Comparison of ENCODE assay signal across 1 cellular context in the genomic region with DNA sequence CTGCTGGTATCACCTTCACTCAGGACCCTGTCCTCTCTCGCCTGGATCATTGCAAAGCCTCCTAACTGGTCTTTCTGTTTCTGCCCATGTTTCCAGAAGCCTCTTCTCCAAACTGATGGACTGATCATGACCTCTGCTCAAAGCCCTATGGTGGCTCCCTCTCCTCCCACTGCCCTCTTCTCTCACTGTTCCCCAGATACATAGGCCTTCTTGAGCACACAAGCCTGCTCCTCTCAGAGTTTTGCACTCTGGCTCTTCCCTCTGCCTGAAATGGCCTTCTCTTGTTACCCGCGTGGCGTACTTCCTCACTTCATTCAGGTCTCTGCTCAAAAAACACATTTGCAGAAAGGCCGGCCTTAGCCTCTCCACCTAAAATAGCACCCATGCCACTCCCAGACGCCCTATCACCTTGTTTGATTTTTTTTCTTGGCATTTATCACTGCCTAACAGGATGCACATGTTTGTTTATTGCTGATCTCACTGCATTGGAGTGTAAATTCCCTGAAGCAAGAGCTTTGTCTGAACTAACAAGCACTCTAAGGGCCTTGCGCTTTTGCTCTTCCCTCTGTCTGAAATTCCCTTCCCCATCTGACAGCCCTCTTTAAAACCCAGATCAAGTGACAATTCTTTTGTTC.
TF ChIP-seq lines count a peak whose summit lies in the region.

No MANE protein-coding gene starts in this region.

TF ChIP-seq in K562, 482 proteins besides CTCF, POLR2A, EP300 and RAD21 (continues in another document):
- TF ChIP-seq NFIC (IDR thresholded peaks at IDR 0.05) (0 out of 2 replicates have a peak, but pooled peaks have one; percentile 5), USF1 (CRISPR knock-in tag; IDR thresholded peaks at IDR 0.05) (no peak), DLX4 (CRISPR knock-in tag; IDR thresholded peaks at IDR 0.05) (no peak), IRF2 (CRISPR knock-in tag; IDR thresholded peaks at IDR 0.05) (no peak), SIN3A (IDR thresholded peaks at IDR 0.05; ENCODE audit: borderline replicate concordance in 2 of 2, control insufficient read depth in 1 of 2, low read depth in 2 of 2, low read length in 2 of 2) (no peak), GABPB1 (CRISPR knock-in tag; IDR thresholded peaks at IDR 0.05) (no peak), ILF3 (IDR thresholded peaks at IDR 0.05; ENCODE audit: borderline replicate concordance) (no peak), BDP1 (IDR thresholded peaks at IDR 0.05; ENCODE audit: insufficient read depth, insufficient read length) (no peak), HMGN3 (IDR thresholded peaks at IDR 0.05; ENCODE audit: borderline replicate concordance, extremely low read depth, insufficient read length, low read depth, low read length) (no peak), RBM25 (IDR thresholded peaks at IDR 0.05; ENCODE audit: low read depth, low read length, severe bottlenecking) (no peak), KHSRP (IDR thresholded peaks at IDR 0.05) (no peak), TSC22D4 (tag; IDR thresholded peaks at IDR 0.05) (no peak), ARID1B (IDR thresholded peaks at IDR 0.05) (peak; percentile 40; the same call in 1 of the 2 replicates), MCM7 (IDR thresholded peaks at IDR 0.05) (no peak), NR4A1 (CRISPR knock-in tag; IDR thresholded peaks at IDR 0.05) (no peak), NR4A1 (tag; IDR thresholded peaks at IDR 0.05) (no peak), DDX20 (tag; IDR thresholded peaks at IDR 0.05; ENCODE audit: low read depth) (no peak), GTF2A2 (tag; IDR thresholded peaks at IDR 0.05) (no peak), ZNF695 (CRISPR knock-in tag; IDR thresholded peaks at IDR 0.05) (no peak), ZNF518B (CRISPR knock-in tag; IDR thresholded peaks at IDR 0.05) (no peak), CBFA2T2 (conservative IDR thresholded peaks at IDR 0.05) (0 out of 2 replicates have a peak, but pooled peaks have one; percentile 13), PCBP1 (IDR thresholded peaks at IDR 0.05; ENCODE audit: low read depth, low read length, poor library complexity, severe bottlenecking) (no peak), SP2 (IDR thresholded peaks at IDR 0.05; ENCODE audit: extremely low read depth, low read depth, low read length, poor library complexity, severe bottlenecking) (no peak), CBFA2T3 (IDR thresholded peaks at IDR 0.05) (no peak; the same call in 1 of the 2 replicates), HMGXB4 (CRISPR knock-in tag; IDR thresholded peaks at IDR 0.05) (no peak), FUS (optimal IDR thresholded peaks at IDR 0.05; ENCODE audit: low read depth, low read length) (no peak), E4F1 (CRISPR knock-in tag; IDR thresholded peaks at IDR 0.05; ENCODE audit: borderline replicate concordance) (no peak), ADNP (tag; IDR thresholded peaks at IDR 0.05) (no peak), KLF16 (IDR thresholded peaks at IDR 0.05) (no peak), XRCC3 (IDR thresholded peaks at IDR 0.05) (no peak), BCOR (IDR thresholded peaks at IDR 0.05) (no peak), CBX3 (IDR thresholded peaks at IDR 0.05; ENCODE audit: borderline replicate concordance in 1 of 2, low read length in 2 of 2) (0 out of 3 replicates have a peak, but pooled peaks of 1 of the 2 experiments have one; percentile 6), TAF9B (IDR thresholded peaks at IDR 0.05; ENCODE audit: partially characterized antibody) (no peak), PYGO2 (tag; IDR thresholded peaks at IDR 0.05) (no peak), TFAM (CRISPR knock-in tag; conservative IDR thresholded peaks at IDR 0.05) (no peak), DPF2 (IDR thresholded peaks at IDR 0.05) (no peak), ETS2 (tag; IDR thresholded peaks at IDR 0.05; ENCODE audit: borderline replicate concordance, poor library complexity, severe bottlenecking) (no peak), ZBTB1 (CRISPR knock-in tag; IDR thresholded peaks at IDR 0.05; ENCODE audit: borderline replicate concordance, low read depth) (no peak), TCF7L2 (IDR thresholded peaks at IDR 0.05; ENCODE audit: low read depth, low read length) (no peak), FOXA3 (CRISPR knock-in tag; conservative IDR thresholded peaks at IDR 0.05 in 1 of 2, IDR thresholded peaks at IDR 0.05 in 1 of 2) (0 out of 4 replicates have a peak, but pooled peaks of 1 of the 2 experiments have one; percentile 21), NFXL1 (CRISPR knock-in tag; IDR thresholded peaks at IDR 0.05) (no peak)
- TF ChIP-seq, protein P1, sequence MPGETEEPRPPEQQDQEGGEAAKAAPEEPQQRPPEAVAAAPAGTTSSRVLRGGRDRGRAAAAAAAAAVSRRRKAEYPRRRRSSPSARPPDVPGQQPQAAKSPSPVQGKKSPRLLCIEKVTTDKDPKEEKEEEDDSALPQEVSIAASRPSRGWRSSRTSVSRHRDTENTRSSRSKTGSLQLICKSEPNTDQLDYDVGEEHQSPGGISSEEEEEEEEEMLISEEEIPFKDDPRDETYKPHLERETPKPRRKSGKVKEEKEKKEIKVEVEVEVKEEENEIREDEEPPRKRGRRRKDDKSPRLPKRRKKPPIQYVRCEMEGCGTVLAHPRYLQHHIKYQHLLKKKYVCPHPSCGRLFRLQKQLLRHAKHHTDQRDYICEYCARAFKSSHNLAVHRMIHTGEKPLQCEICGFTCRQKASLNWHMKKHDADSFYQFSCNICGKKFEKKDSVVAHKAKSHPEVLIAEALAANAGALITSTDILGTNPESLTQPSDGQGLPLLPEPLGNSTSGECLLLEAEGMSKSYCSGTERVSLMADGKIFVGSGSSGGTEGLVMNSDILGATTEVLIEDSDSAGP (CRISPR knock-in tag; IDR thresholded peaks at IDR 0.05) = no peak
- TF ChIP-seq, protein P2, sequence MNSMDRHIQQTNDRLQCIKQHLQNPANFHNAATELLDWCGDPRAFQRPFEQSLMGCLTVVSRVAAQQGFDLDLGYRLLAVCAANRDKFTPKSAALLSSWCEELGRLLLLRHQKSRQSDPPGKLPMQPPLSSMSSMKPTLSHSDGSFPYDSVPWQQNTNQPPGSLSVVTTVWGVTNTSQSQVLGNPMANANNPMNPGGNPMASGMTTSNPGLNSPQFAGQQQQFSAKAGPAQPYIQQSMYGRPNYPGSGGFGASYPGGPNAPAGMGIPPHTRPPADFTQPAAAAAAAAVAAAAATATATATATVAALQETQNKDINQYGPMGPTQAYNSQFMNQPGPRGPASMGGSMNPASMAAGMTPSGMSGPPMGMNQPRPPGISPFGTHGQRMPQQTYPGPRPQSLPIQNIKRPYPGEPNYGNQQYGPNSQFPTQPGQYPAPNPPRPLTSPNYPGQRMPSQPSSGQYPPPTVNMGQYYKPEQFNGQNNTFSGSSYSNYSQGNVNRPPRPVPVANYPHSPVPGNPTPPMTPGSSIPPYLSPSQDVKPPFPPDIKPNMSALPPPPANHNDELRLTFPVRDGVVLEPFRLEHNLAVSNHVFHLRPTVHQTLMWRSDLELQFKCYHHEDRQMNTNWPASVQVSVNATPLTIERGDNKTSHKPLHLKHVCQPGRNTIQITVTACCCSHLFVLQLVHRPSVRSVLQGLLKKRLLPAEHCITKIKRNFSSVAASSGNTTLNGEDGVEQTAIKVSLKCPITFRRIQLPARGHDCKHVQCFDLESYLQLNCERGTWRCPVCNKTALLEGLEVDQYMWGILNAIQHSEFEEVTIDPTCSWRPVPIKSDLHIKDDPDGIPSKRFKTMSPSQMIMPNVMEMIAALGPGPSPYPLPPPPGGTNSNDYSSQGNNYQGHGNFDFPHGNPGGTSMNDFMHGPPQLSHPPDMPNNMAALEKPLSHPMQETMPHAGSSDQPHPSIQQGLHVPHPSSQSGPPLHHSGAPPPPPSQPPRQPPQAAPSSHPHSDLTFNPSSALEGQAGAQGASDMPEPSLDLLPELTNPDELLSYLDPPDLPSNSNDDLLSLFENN (IDR thresholded peaks at IDR 0.05; ENCODE audit: low read depth in 2 of 2, low read length in 2 of 2) = no peak
- TF ChIP-seq, protein P3, sequence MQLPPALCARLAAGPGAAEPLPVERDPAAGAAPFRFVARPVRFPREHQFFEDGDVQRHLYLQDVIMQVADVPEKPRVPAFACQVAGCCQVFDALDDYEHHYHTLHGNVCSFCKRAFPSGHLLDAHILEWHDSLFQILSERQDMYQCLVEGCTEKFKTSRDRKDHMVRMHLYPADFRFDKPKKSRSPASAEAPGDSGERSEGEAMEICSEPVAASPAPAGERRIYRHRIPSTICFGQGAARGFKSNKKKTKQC (CRISPR knock-in tag; IDR thresholded peaks at IDR 0.05) = no peak
